Comparison of ENCODE assay signal across 1 cellular context in genomic region chr11:95067042-95067827, GRCh38.
TF ChIP-seq lines count a peak whose summit lies in the region.

No MANE protein-coding gene starts in this region.

TF ChIP-seq in HepG2, 621 proteins besides CTCF, POLR2A, EP300 and RAD21 (continued from another document and continues in another):
- TF ChIP-seq ZNF646 (CRISPR knock-in tag; IDR thresholded peaks at IDR 0.05) (no peak), CCAR2 (optimal IDR thresholded peaks at IDR 0.05; ENCODE audit: low read depth, low read length) (no peak), MIER3 (CRISPR knock-in tag; IDR thresholded peaks at IDR 0.05; ENCODE audit: borderline replicate concordance) (no peak; the same call in 1 of the 2 replicates), NAIF1 (CRISPR knock-in tag; IDR thresholded peaks at IDR 0.05; ENCODE audit: borderline replicate concordance) (no peak), THYN1 (CRISPR knock-in tag; IDR thresholded peaks at IDR 0.05; ENCODE audit: borderline replicate concordance, low read depth) (no peak), FOXP1 (IDR thresholded peaks at IDR 0.05) (no peak), FOXP1 (CRISPR knock-in tag; IDR thresholded peaks at IDR 0.05) (no peak), PITX1 (CRISPR knock-in tag; IDR thresholded peaks at IDR 0.05) (no peak), ELF3 (CRISPR knock-in tag; IDR thresholded peaks at IDR 0.05) (no peak; the same call in 1 of the 2 replicates), ZBTB38 (CRISPR knock-in tag; IDR thresholded peaks at IDR 0.05) (peak; percentile 42; the same call in 1 of the 2 replicates), SRSF9 (IDR thresholded peaks at IDR 0.05; ENCODE audit: borderline replicate concordance, insufficient read depth, low read depth, low read length, poor library complexity, severe bottlenecking) (no peak), MAF1 (CRISPR knock-in tag; IDR thresholded peaks at IDR 0.05; ENCODE audit: borderline replicate concordance) (no peak), TBX2 (CRISPR knock-in tag; IDR thresholded peaks at IDR 0.05; ENCODE audit: borderline replicate concordance) (peak; percentile 56; the same call in 1 of the 2 replicates), PHB2 (IDR thresholded peaks at IDR 0.05; ENCODE audit: partially characterized antibody) (no peak), ATF7-NPFF (CRISPR knock-in tag; IDR thresholded peaks at IDR 0.05; ENCODE audit: low read depth) (no peak; the same call in 1 of the 2 replicates), RBAK (CRISPR knock-in tag; IDR thresholded peaks at IDR 0.05) (no peak), CREB1 (IDR thresholded peaks at IDR 0.05) (no peak), CREB1 (CRISPR knock-in tag; IDR thresholded peaks at IDR 0.05) (no peak), HMG20B (CRISPR knock-in tag; conservative IDR thresholded peaks at IDR 0.05) (no peak), GLI4 (CRISPR knock-in tag; IDR thresholded peaks at IDR 0.05; ENCODE audit: borderline replicate concordance) (peak; percentile 50; the same call in 1 of the 2 replicates), RXRB (CRISPR knock-in tag; IDR thresholded peaks at IDR 0.05; ENCODE audit: borderline replicate concordance) (no peak), ZNF790 (CRISPR knock-in tag; IDR thresholded peaks at IDR 0.05; ENCODE audit: borderline replicate concordance) (0 out of 2 replicates have a peak, but pooled peaks have one; percentile 47), ZBTB8A (CRISPR knock-in tag; IDR thresholded peaks at IDR 0.05; ENCODE audit: borderline replicate concordance, low read depth) (no peak), SP140L (CRISPR knock-in tag; IDR thresholded peaks at IDR 0.05; ENCODE audit: borderline replicate concordance) (no peak), ZNF543 (CRISPR knock-in tag; IDR thresholded peaks at IDR 0.05) (peak; percentile 94), NR2F2 (IDR thresholded peaks at IDR 0.05; ENCODE audit: borderline replicate concordance, low read depth) (no peak), ZNF747 (CRISPR knock-in tag; IDR thresholded peaks at IDR 0.05; ENCODE audit: borderline replicate concordance) (0 out of 2 replicates have a peak, but pooled peaks have one; percentile 28), KDM1A (CRISPR knock-in tag; IDR thresholded peaks at IDR 0.05) (no peak), FOXM1 (CRISPR knock-in tag; IDR thresholded peaks at IDR 0.05) (no peak), NFE2 (CRISPR knock-in tag; IDR thresholded peaks at IDR 0.05) (no peak), MYNN (CRISPR knock-in tag; IDR thresholded peaks at IDR 0.05; ENCODE audit: low read depth) (no peak), ZNF430 (CRISPR knock-in tag; IDR thresholded peaks at IDR 0.05) (no peak), ZSCAN31 (CRISPR knock-in tag; IDR thresholded peaks at IDR 0.05; ENCODE audit: low read depth) (0 out of 2 replicates have a peak, but pooled peaks have one; percentile 43), ZNF24 (IDR thresholded peaks at IDR 0.05) (no peak), DMAP1 (CRISPR knock-in tag; IDR thresholded peaks at IDR 0.05) (peak; percentile 86), ZNF160 (CRISPR knock-in tag; IDR thresholded peaks at IDR 0.05) (no peak; the same call in 1 of the 2 replicates), PLRG1 (conservative IDR thresholded peaks at IDR 0.05) (no peak)
- TF ChIP-seq, protein P1, sequence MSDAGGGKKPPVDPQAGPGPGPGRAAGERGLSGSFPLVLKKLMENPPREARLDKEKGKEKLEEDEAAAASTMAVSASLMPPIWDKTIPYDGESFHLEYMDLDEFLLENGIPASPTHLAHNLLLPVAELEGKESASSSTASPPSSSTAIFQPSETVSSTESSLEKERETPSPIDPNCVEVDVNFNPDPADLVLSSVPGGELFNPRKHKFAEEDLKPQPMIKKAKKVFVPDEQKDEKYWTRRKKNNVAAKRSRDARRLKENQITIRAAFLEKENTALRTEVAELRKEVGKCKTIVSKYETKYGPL (CRISPR knock-in tag; IDR thresholded peaks at IDR 0.05), result no peak
- TF ChIP-seq, protein P2, sequence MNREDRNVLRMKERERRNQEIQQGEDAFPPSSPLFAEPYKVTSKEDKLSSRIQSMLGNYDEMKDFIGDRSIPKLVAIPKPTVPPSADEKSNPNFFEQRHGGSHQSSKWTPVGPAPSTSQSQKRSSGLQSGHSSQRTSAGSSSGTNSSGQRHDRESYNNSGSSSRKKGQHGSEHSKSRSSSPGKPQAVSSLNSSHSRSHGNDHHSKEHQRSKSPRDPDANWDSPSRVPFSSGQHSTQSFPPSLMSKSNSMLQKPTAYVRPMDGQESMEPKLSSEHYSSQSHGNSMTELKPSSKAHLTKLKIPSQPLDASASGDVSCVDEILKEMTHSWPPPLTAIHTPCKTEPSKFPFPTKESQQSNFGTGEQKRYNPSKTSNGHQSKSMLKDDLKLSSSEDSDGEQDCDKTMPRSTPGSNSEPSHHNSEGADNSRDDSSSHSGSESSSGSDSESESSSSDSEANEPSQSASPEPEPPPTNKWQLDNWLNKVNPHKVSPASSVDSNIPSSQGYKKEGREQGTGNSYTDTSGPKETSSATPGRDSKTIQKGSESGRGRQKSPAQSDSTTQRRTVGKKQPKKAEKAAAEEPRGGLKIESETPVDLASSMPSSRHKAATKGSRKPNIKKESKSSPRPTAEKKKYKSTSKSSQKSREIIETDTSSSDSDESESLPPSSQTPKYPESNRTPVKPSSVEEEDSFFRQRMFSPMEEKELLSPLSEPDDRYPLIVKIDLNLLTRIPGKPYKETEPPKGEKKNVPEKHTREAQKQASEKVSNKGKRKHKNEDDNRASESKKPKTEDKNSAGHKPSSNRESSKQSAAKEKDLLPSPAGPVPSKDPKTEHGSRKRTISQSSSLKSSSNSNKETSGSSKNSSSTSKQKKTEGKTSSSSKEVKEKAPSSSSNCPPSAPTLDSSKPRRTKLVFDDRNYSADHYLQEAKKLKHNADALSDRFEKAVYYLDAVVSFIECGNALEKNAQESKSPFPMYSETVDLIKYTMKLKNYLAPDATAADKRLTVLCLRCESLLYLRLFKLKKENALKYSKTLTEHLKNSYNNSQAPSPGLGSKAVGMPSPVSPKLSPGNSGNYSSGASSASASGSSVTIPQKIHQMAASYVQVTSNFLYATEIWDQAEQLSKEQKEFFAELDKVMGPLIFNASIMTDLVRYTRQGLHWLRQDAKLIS (CRISPR knock-in tag; IDR thresholded peaks at IDR 0.05), result no peak
- TF ChIP-seq, protein P3, sequence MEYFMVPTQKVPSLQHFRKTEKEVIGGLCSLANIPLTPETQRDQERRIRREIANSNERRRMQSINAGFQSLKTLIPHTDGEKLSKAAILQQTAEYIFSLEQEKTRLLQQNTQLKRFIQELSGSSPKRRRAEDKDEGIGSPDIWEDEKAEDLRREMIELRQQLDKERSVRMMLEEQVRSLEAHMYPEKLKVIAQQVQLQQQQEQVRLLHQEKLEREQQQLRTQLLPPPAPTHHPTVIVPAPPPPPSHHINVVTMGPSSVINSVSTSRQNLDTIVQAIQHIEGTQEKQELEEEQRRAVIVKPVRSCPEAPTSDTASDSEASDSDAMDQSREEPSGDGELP (IDR thresholded peaks at IDR 0.05; ENCODE audit: borderline replicate concordance, low read depth), result no peak; the same call in 1 of the 2 replicates
- TF ChIP-seq, protein P4, sequence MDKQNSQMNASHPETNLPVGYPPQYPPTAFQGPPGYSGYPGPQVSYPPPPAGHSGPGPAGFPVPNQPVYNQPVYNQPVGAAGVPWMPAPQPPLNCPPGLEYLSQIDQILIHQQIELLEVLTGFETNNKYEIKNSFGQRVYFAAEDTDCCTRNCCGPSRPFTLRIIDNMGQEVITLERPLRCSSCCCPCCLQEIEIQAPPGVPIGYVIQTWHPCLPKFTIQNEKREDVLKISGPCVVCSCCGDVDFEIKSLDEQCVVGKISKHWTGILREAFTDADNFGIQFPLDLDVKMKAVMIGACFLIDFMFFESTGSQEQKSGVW (CRISPR knock-in tag; IDR thresholded peaks at IDR 0.05; ENCODE audit: borderline replicate concordance), result no peak
- TF ChIP-seq, protein P5, sequence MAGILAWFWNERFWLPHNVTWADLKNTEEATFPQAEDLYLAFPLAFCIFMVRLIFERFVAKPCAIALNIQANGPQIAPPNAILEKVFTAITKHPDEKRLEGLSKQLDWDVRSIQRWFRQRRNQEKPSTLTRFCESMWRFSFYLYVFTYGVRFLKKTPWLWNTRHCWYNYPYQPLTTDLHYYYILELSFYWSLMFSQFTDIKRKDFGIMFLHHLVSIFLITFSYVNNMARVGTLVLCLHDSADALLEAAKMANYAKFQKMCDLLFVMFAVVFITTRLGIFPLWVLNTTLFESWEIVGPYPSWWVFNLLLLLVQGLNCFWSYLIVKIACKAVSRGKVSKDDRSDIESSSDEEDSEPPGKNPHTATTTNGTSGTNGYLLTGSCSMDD (CRISPR knock-in tag; IDR thresholded peaks at IDR 0.05), result no peak
- TF ChIP-seq, protein P6, sequence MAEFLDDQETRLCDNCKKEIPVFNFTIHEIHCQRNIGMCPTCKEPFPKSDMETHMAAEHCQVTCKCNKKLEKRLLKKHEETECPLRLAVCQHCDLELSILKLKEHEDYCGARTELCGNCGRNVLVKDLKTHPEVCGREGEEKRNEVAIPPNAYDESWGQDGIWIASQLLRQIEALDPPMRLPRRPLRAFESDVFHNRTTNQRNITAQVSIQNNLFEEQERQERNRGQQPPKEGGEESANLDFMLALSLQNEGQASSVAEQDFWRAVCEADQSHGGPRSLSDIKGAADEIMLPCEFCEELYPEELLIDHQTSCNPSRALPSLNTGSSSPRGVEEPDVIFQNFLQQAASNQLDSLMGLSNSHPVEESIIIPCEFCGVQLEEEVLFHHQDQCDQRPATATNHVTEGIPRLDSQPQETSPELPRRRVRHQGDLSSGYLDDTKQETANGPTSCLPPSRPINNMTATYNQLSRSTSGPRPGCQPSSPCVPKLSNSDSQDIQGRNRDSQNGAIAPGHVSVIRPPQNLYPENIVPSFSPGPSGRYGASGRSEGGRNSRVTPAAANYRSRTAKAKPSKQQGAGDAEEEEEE (CRISPR knock-in tag; IDR thresholded peaks at IDR 0.05; ENCODE audit: borderline replicate concordance), result no peak
- TF ChIP-seq, protein P7, sequence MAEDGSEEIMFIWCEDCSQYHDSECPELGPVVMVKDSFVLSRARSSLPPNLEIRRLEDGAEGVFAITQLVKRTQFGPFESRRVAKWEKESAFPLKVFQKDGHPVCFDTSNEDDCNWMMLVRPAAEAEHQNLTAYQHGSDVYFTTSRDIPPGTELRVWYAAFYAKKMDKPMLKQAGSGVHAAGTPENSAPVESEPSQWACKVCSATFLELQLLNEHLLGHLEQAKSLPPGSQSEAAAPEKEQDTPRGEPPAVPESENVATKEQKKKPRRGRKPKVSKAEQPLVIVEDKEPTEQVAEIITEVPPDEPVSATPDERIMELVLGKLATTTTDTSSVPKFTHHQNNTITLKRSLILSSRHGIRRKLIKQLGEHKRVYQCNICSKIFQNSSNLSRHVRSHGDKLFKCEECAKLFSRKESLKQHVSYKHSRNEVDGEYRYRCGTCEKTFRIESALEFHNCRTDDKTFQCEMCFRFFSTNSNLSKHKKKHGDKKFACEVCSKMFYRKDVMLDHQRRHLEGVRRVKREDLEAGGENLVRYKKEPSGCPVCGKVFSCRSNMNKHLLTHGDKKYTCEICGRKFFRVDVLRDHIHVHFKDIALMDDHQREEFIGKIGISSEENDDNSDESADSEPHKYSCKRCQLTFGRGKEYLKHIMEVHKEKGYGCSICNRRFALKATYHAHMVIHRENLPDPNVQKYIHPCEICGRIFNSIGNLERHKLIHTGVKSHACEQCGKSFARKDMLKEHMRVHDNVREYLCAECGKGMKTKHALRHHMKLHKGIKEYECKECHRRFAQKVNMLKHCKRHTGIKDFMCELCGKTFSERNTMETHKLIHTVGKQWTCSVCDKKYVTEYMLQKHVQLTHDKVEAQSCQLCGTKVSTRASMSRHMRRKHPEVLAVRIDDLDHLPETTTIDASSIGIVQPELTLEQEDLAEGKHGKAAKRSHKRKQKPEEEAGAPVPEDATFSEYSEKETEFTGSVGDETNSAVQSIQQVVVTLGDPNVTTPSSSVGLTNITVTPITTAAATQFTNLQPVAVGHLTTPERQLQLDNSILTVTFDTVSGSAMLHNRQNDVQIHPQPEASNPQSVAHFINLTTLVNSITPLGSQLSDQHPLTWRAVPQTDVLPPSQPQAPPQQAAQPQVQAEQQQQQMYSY (CRISPR knock-in tag; IDR thresholded peaks at IDR 0.05), result no peak
- TF ChIP-seq, protein P8, sequence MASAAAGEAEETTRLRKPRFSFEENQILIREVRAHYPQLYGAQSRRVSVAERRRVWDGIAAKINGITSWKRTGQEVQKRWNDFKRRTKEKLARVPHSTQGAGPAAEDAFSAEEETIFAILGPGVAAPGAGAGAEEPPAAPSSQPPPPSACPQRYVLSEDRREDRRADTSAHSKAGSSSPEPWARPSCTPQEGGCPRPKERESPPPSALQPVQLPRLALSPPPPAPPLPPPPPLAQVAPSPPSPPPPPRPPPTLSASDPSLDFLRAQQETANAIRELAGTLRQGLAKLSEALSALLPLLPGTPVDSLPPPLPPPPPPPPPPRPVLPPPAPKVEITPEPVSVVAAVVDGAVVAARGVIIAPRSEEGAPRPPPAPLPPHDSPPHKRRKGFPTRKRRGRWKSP (CRISPR knock-in tag; IDR thresholded peaks at IDR 0.05), result peak; percentile 95
